In the genomic region with DNA sequence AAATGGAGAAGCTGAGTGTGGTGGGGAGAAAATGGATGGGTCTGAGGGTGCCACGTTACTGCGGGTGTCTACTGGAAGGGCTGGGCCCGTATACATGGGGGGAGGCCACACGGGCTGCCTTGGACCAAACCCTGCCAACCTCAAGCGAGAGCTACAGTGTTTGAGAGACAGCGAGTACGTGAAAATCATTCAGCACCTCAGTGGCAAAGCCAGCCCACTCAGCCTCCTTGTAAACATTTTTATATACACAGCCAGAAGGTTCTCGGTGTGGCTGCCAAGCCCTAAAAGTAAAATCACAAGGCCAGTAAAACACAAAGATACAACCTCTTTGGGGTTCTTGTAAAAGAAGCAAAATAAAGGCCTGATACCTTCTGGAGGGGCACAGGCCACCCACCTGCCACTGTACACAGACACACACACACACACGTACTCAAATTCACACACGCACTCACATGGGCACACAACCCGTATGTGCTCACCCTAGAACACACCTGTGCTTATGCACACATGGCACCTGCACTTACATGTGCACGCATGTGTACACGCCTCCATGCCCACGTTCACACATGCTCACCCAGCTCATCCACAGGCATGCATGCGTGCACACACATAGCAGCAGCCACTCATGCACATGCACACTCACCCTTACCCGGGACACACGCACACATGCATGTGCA, we compare ENCODE assay signal across 26 cellular contexts.
DNase-seq lines count a peak whose midpoint lies in the region; ATAC-seq, FAIRE-seq and TF ChIP-seq lines count a peak whose summit lies in the region.
"Had no signal": no experiment of that assay in that cellular context is flagged by ENCODE, and none has a peak within 500 bp of the region (broad histone marks: within the 10 kb centered on the region; RNA-seq: fewer than 3 reads in every experiment).

No MANE protein-coding gene starts in this region.

- peaks cover 5% of the 10 kb centered on the region for H3K9me3 Mint-ChIP-seq in stimulated activated effector memory CD8-positive, alpha-beta T cell treated with anti-CD3 and anti-CD28 coated beads, Interleukin-12 subunit alpha, Interleukin-12 subunit beta, amount 100 ng/mL, for 72 hours

- H4K5ac ChIP-seq in H1 (ENCODE audit: insufficient read length, low read depth, low read length): no peak overlapping the region

- no peak for DNase-seq in H1 (ENCODE audit: low read depth in 1 of 2, low spot score in 2 of 2)
- no peak for DNase-seq in neuronal stem cell (ENCODE audit: low spot score)
- DNase-seq in stimulated activated effector memory CD8-positive, alpha-beta T cell treated with anti-CD3 and anti-CD28 coated beads, Interleukin-12 subunit alpha, Interleukin-12 subunit beta, amount 100 ng/mL, for 72 hours (ENCODE audit: low spot score in 2 of 2): no peak
- DNase-seq in activated effector memory CD4-positive, alpha-beta T cell treated with Interleukin-2 at 50 U/mL for 16 hours: no peak
- DNase-seq in NCI-H128 (lab: John Stamatoyannopoulos, UW; ENCODE audit: unreplicated experiment): no peak
- DNase-seq: AML-193; CD4-positive, alpha-beta T cell; DMS53; Karpas-422; NCI-H1092 treated with DMSO at 0.1 percent for 48 hours; NCI-H1436 treated with DMSO at 0.1 percent for 48 hours; NCI-H187 treated with DMSO at 0.1 percent for 48 hours; NCI-H2171 treated with DMSO at 0.1 percent for 48 hours; NCI-H345; NCI-H524; NCI-H748 treated with DMSO at 0.1 percent for 48 hours; NK-92 treated with Interleukin-12 subunit alpha and Interleukin-12 subunit beta, amount 100 ng/mL, for 24 hours; PC-3; SK-N-SH had no signal

- no peak for FAIRE-seq in H1 (lab: Jason Lieb, UNC)
- FAIRE-seq: A549, GM18507 had no signal

- H4K20me1 ChIP-seq in H1 (replicated peaks in 1 of 2; ENCODE audit: control insufficient read depth in 1 of 2, insufficient read depth in 2 of 2, low read length in 2 of 2): peaks cover 0 to 2% of the 10 kb centered on the region in 2 experiments
- H4K20me1 ChIP-seq: BLaER1 treated with 17β-estradiol and CSF1 and Interleukin-3, amounts not matched to agents 10 nM and 100 nM had no signal

- no peak overlapping the region for H3K27ac Mint-ChIP-seq in stimulated activated effector memory CD8-positive, alpha-beta T cell treated with anti-CD3 and anti-CD28 coated beads, Interleukin-12 subunit alpha, Interleukin-12 subunit beta, amount 100 ng/mL, for 72 hours
- H3K27ac Mint-ChIP-seq: CD4-positive, alpha-beta T cell had no signal

- H2BK5ac ChIP-seq in H1 (ENCODE audit: low read depth, low read length): 0 out of 2 replicates have a peak overlapping the region, but pooled peaks have one; percentile 10
- no peak overlapping the region for H2BK5ac ChIP-seq in neuronal stem cell (ENCODE audit: low read length)

- H3K4me2 ChIP-seq in H1 (ENCODE audit: insufficient read depth in 1 of 2, low read depth in 2 of 2, low read length in 2 of 2) (no peak overlapping the region), neuronal stem cell (ENCODE audit: insufficient read depth, low read length, poor library complexity, severe bottlenecking) (no peak overlapping the region)
- H3K4me2 ChIP-seq: A549, SK-N-SH had no signal

- H3K79me1 ChIP-seq in H1 (ENCODE audit: low read depth, low read length) (no peaks in the 10 kb centered on the region; the same call in 1 of the 2 replicates), neuronal stem cell (ENCODE audit: low read depth, low read length) (no peaks in the 10 kb centered on the region)

- H3K9me3 ChIP-seq in H1 (ENCODE audit: insufficient read depth in 2 of 2, low read depth in 1 of 2, low read length in 1 of 2) (peaks cover 5 to 9% of the 10 kb centered on the region in 2 experiments; a peak in 3 of 4 replicates), neuronal stem cell (replicated peaks in 1 of 2; ENCODE audit: control insufficient read depth in 2 of 2, insufficient read depth in 1 of 2, low read depth in 1 of 2, low read length in 2 of 2) (peaks cover 0 to 5% of the 10 kb centered on the region in 2 donors)
- H3K9me3 ChIP-seq: SK-N-SH had no signal

- H3K4ac ChIP-seq in H1 (replicated peaks; ENCODE audit: insufficient read length, low read depth, low read length) (no peak overlapping the region), neuronal stem cell (ENCODE audit: low read length) (no peak overlapping the region)

- H2AFZ ChIP-seq in H1 (ENCODE audit: low read length): no peak overlapping the region; the same call in 1 of the 2 replicates
- no peak overlapping the region for H2AFZ ChIP-seq in neuronal stem cell (ENCODE audit: low read length)

- H3K36me3 ChIP-seq in H1 (ENCODE audit: control insufficient read depth in 2 of 4, insufficient read depth in 4 of 4, low read length in 3 of 4) (no peaks in the 10 kb centered on the region), neuronal stem cell (replicated peaks in 1 of 2; ENCODE audit: control insufficient read depth in 2 of 2, insufficient read depth in 2 of 2, low read length in 2 of 2) (no peaks in the 10 kb centered on the region)
- H3K36me3 ChIP-seq: BLaER1 treated with 17β-estradiol and CSF1 and Interleukin-3, amounts not matched to agents 10 nM and 100 nM had no signal

- H2BK20ac ChIP-seq in H1 (ENCODE audit: low read length): no peak overlapping the region

- H3K79me2 ChIP-seq in H1 (ENCODE audit: control insufficient read depth in 1 of 2, insufficient read depth in 2 of 2, low read length in 2 of 2): no peaks in the 10 kb centered on the region

- no peak for TF ChIP-seq POLR2A in H1 (IDR thresholded peaks at IDR 0.05; ENCODE audit: control extremely low read depth in 1 of 2, low read depth in 2 of 2, low read length in 2 of 2)

- H4K8ac ChIP-seq in H1 (ENCODE audit: extremely low read depth, insufficient read depth, low read length): no peak overlapping the region
- H4K8ac ChIP-seq in neuronal stem cell (ENCODE audit: low read depth, low read length): no peak overlapping the region

- H3K56ac ChIP-seq in H1 (replicated peaks; ENCODE audit: insufficient read length, low read depth, low read length): no peak overlapping the region

- H3K36me3 Mint-ChIP-seq in stimulated activated effector memory CD8-positive, alpha-beta T cell treated with anti-CD3 and anti-CD28 coated beads, Interleukin-12 subunit alpha, Interleukin-12 subunit beta, amount 100 ng/mL, for 72 hours: no peaks in the 10 kb centered on the region

- H3K4me3 ChIP-seq in H1 (ENCODE audit: extremely low read depth in 1 of 4, insufficient read depth in 2 of 4, low read depth in 3 of 4, low read length in 4 of 4) (no peak overlapping the region), neuronal stem cell (ENCODE audit: low read length in 2 of 2) (peak overlapping the region in 1 of 2 donors; percentile 33)
- H3K4me3 ChIP-seq: A549; BLaER1 treated with 17β-estradiol and CSF1 and Interleukin-3, amounts not matched to agents 10 nM and 100 nM had no signal

- H2AK5ac ChIP-seq in H1 (ENCODE audit: low read depth, low read length) (no peak overlapping the region), neuronal stem cell (ENCODE audit: low read depth, low read length) (no peak overlapping the region)

- H3K18ac ChIP-seq in H1 (ENCODE audit: extremely low read depth, low read length) (no peak overlapping the region), neuronal stem cell (ENCODE audit: low read length) (no peak overlapping the region)

- H2BK120ac ChIP-seq in H1 (replicated peaks; ENCODE audit: low read depth, low read length) (no peak overlapping the region), neuronal stem cell (ENCODE audit: low read depth, low read length) (no peak overlapping the region)

- H3K27me3 ChIP-seq in H1 (replicated peaks in 1 of 4; ENCODE audit: control insufficient read depth in 3 of 4, extremely low read depth in 1 of 4, insufficient read depth in 3 of 4, low read length in 3 of 4) (no peaks in the 10 kb centered on the region), neuronal stem cell (ENCODE audit: control insufficient read depth in 3 of 3, insufficient read depth in 3 of 3, low read depth in 1 of 3, low read length in 3 of 3) (no peaks in the 10 kb centered on the region)
- H3K27me3 ChIP-seq: BLaER1 treated with 17β-estradiol and CSF1 and Interleukin-3, amounts not matched to agents 10 nM and 100 nM had no signal

- no peak for TF ChIP-seq CTCF in VCaP (conservative IDR thresholded peaks at IDR 0.05)
- TF ChIP-seq CTCF in H1 (IDR thresholded peaks at IDR 0.05; ENCODE audit: control extremely low read depth in 1 of 3, insufficient read depth in 1 of 3, low read depth in 1 of 3, low read length in 3 of 3): no peak

- no peak overlapping the region for H4K91ac ChIP-seq in H1 (replicated peaks; ENCODE audit: insufficient read length, low read length)
- no peak overlapping the region for H4K91ac ChIP-seq in neuronal stem cell (ENCODE audit: low read depth, low read length, poor library complexity)

- POLR2A ChIA-PET in H1 (lab: Charles Lee; ENCODE audit: partially characterized antibody): interaction anchor here (1.0 to 1.3 kb wide), 2 partner anchors 10 to 16 kb away, joined by 4 to 5 read pairs; no protein-coding TSS in a partner anchor

- peak; percentile 34 for ATAC-seq in stimulated activated effector memory CD8-positive, alpha-beta T cell treated with anti-CD3 and anti-CD28 coated beads, Interleukin-12 subunit alpha, Interleukin-12 subunit beta, amount 100 ng/mL, for 72 hours
- ATAC-seq in HG03175 (IDR thresholded peaks at IDR 0.05; ENCODE audit: unreplicated experiment): no peak
- ATAC-seq: HCT116, PC-3 had no signal

- TF ChIP-seq RAD21 in H1 (IDR thresholded peaks at IDR 0.05 in 1 of 2, conservative IDR thresholded peaks at IDR 0.05 in 1 of 2; ENCODE audit: low read depth in 2 of 2, low read length in 2 of 2): no peak

- CTCF ChIA-PET in H1 (lab: Charles Lee; ENCODE audit: partially characterized antibody): interaction anchor here (3.9 kb wide), 1 partner anchor 11 kb away, joined by 17 read pairs; no protein-coding TSS in a partner anchor

- H2BK12ac ChIP-seq in H1 (ENCODE audit: low read depth, low read length): no peak overlapping the region
- H2BK12ac ChIP-seq in neuronal stem cell (ENCODE audit: low read length): no peak overlapping the region

- 93% methylated on average over 17 of the region's 17 CpGs; no CpG with 5 or more reads in 1 of the 2 experiments for WGBS in H1 (ENCODE audit: extremely low coverage in 1 of 2, insufficient coverage in 1 of 2, insufficient read length in 1 of 2, insufficient replicate concordance in 2 of 2, low coverage in 1 of 2, low lambda C conversion rate in 2 of 2, missing lambda C conversion rate in 1 of 2), 2 experiments
- no CpG with 5 or more reads among the region's 17 CpGs for WGBS in neuronal stem cell (ENCODE audit: extremely low coverage in 2 of 2, insufficient read length in 2 of 2, insufficient replicate concordance in 1 of 2), 2 donors

- no peaks in the 10 kb centered on the region for H3K4me1 Mint-ChIP-seq in stimulated activated effector memory CD8-positive, alpha-beta T cell treated with anti-CD3 and anti-CD28 coated beads, Interleukin-12 subunit alpha, Interleukin-12 subunit beta, amount 100 ng/mL, for 72 hours

- no peak overlapping the region for H3K9ac ChIP-seq in H1 (replicated peaks in 1 of 4; ENCODE audit: extremely low read depth in 1 of 4, low read depth in 3 of 4, low read length in 3 of 4)
- H3K9ac ChIP-seq in neuronal stem cell (ENCODE audit: low read depth, low read length, poor library complexity): peak overlapping the region; percentile 80
- H3K9ac ChIP-seq: BLaER1 treated with 17β-estradiol and CSF1 and Interleukin-3, amounts not matched to agents 10 nM and 100 nM; SK-N-SH had no signal

- no peaks in the 10 kb centered on the region for H3K4me1 ChIP-seq in H1 (replicated peaks in 1 of 4; ENCODE audit: control insufficient read depth in 3 of 4, insufficient read depth in 4 of 4, low read length in 3 of 4)
- H3K4me1 ChIP-seq in neuronal stem cell (ENCODE audit: control insufficient read depth in 2 of 2, insufficient read depth in 1 of 2, low read depth in 1 of 2, low read length in 2 of 2): no peaks in the 10 kb centered on the region
- H3K4me1 ChIP-seq: A549 had no signal

- H3K23me2 ChIP-seq in H1 (ENCODE audit: low read depth, low read length): no peaks in the 10 kb centered on the region

- no peak for TF ChIP-seq EP300 in H1 (IDR thresholded peaks at IDR 0.05; ENCODE audit: borderline replicate concordance in 1 of 2, low read depth in 2 of 2, low read length in 2 of 2)

- H3K27ac ChIP-seq in VCaP (peak overlapping the region; percentile 62), H1 (ENCODE audit: low read depth, low read length) (no peak overlapping the region), neuronal stem cell (replicated peaks; ENCODE audit: low read length) (no peak overlapping the region)
- H3K27ac ChIP-seq: A549; BLaER1 treated with 17β-estradiol and CSF1 and Interleukin-3, amounts not matched to agents 10 nM and 100 nM; HL-60 had no signal

- H3K23ac ChIP-seq in H1 (ENCODE audit: insufficient read length): no peak overlapping the region
- no peak overlapping the region for H3K23ac ChIP-seq in neuronal stem cell (ENCODE audit: low read depth, low read length, poor library complexity)

- H3K14ac ChIP-seq in H1 (ENCODE audit: insufficient read length): no peak overlapping the region
- H3K14ac ChIP-seq in neuronal stem cell (ENCODE audit: low read length): no peak overlapping the region

- H2BK15ac ChIP-seq in H1 (ENCODE audit: low read length) (no peak overlapping the region), neuronal stem cell (ENCODE audit: low read length) (no peak overlapping the region)

- H3K4me3 Mint-ChIP-seq in stimulated activated effector memory CD8-positive, alpha-beta T cell treated with anti-CD3 and anti-CD28 coated beads, Interleukin-12 subunit alpha, Interleukin-12 subunit beta, amount 100 ng/mL, for 72 hours: no peak overlapping the region
- H3K4me3 Mint-ChIP-seq: CD4-positive, alpha-beta T cell had no signal
